ENCODE assay signal across 9 cellular contexts in genomic region chr2:62293490-62294212, GRCh38.
DNase-seq lines count a peak whose midpoint lies in the region; ATAC-seq, FAIRE-seq and TF ChIP-seq lines count a peak whose summit lies in the region.
"Had no signal": no experiment of that assay in that cellular context is flagged by ENCODE, and none has a peak within 500 bp of the region (broad histone marks: within the 10 kb centered on the region; RNA-seq: fewer than 3 reads in every experiment).

No MANE protein-coding gene starts in this region.

- H3K4me1 ChIP-seq in adrenal gland (replicated peaks in 1 of 2), result peaks cover 21 to 26% of the 10 kb centered on the region in 2 donors
- peaks cover 10% of the 10 kb centered on the region for H3K4me1 ChIP-seq in keratinocyte (ENCODE audit: control insufficient read depth, extremely low read depth, insufficient read depth, low read length)
- peaks cover 15 to 37% (median 26%) of the 10 kb centered on the region in 5 donors for H3K4me1 ChIP-seq in subcutaneous abdominal adipose tissue (ENCODE audit: control insufficient read depth in 5 of 5, insufficient read depth in 5 of 5, low read length in 5 of 5)

- H3K79me2 ChIP-seq in keratinocyte (ENCODE audit: control insufficient read depth, insufficient read depth, low read length), result no peaks in the 10 kb centered on the region

- intact Hi-C loops in adrenal gland (cut with DNase I), result no loop called here

- peak overlapping the region; percentile 37 for H2AFZ ChIP-seq in keratinocyte (ENCODE audit: control insufficient read depth, low read length)

- no peaks in the 10 kb centered on the region for H4K20me1 ChIP-seq in keratinocyte (ENCODE audit: control insufficient read depth, extremely low read depth, insufficient read depth, low read length)

- H3K9ac ChIP-seq in keratinocyte (ENCODE audit: control insufficient read depth, extremely low read depth, insufficient read depth, low read length) (peak overlapping the region; percentile 30), subcutaneous abdominal adipose tissue (ENCODE audit: low read length in 5 of 5) (peak overlapping the region; percentile 16 to 64 (median 35))
- H3K9ac ChIP-seq: KMS-11 had no signal

- H3K4me3 ChIP-seq in adrenal gland, result peak overlapping the region in 1 of 4 donors; percentile 1
- no peak overlapping the region for H3K4me3 ChIP-seq in keratinocyte (ENCODE audit: control insufficient read depth in 2 of 3, extremely low read depth in 1 of 3, insufficient read depth in 2 of 3, low read depth in 1 of 3, low read length in 3 of 3)
- peak overlapping the region; percentile 17 to 39 (median 32) for H3K4me3 ChIP-seq in subcutaneous abdominal adipose tissue (ENCODE audit: low read depth in 1 of 5, low read length in 5 of 5)
- H3K4me3 ChIP-seq in foreskin fibroblast (ENCODE audit: low read depth in 1 of 2, low read length in 2 of 2), result no peak overlapping the region

- H3K36me3 ChIP-seq in adrenal gland (replicated peaks in 1 of 2) (no peaks in the 10 kb centered on the region), keratinocyte (ENCODE audit: control insufficient read depth in 2 of 2, extremely low read depth in 1 of 2, insufficient read depth in 2 of 2, low read length in 2 of 2) (no peaks in the 10 kb centered on the region), subcutaneous abdominal adipose tissue (ENCODE audit: control insufficient read depth in 5 of 5, insufficient read depth in 5 of 5, low read length in 5 of 5) (no peaks in the 10 kb centered on the region)

- DNase-seq in HT-29 (ENCODE audit: low spot score), result peak; percentile 93
- DNase-seq in adrenal gland, result peak; percentile 66 to 91 (median 85)
- peak; percentile 17 for DNase-seq in keratinocyte (ENCODE audit: low read depth, low spot score)
- no peak for DNase-seq in germinal center (ENCODE audit: low spot score)
- no peak for DNase-seq in activated naive CD4-positive, alpha-beta T cell (lab: John Stamatoyannopoulos, UW)
- no peak for DNase-seq in foreskin fibroblast

- ATAC-seq in GM18909 (IDR thresholded peaks at IDR 0.05; ENCODE audit: poor library complexity, unreplicated experiment), result peak; percentile 83

- H3K27me3 ChIP-seq in adrenal gland (no peaks in the 10 kb centered on the region), keratinocyte (ENCODE audit: control insufficient read depth, extremely low read depth, insufficient read depth, low read length) (peaks cover 7% of the 10 kb centered on the region), subcutaneous abdominal adipose tissue (ENCODE audit: control insufficient read depth in 5 of 5, insufficient read depth in 4 of 5, low read length in 5 of 5) (no peaks in the 10 kb centered on the region)

- no peaks in the 10 kb centered on the region for H3K9me1 ChIP-seq in keratinocyte (ENCODE audit: control insufficient read depth, extremely low read depth, insufficient read depth, low read length)

- dilution Hi-C loops in keratinocyte (cut with MboI; ENCODE audit: extremely low pct_ligation_motif_present, low sequenced_read_pairs), result no loop called here

- TF ChIP-seq POLR2A in adrenal gland (IDR thresholded peaks at IDR 0.05), result no peak

- H3K9me3 ChIP-seq in adrenal gland (replicated peaks in 1 of 3) (no peaks in the 10 kb centered on the region), keratinocyte (ENCODE audit: control insufficient read depth, low read depth, low read length) (no peaks in the 10 kb centered on the region), subcutaneous abdominal adipose tissue (ENCODE audit: control insufficient read depth in 5 of 5, low read length in 5 of 5) (no peaks in the 10 kb centered on the region)

- TF ChIP-seq CTCF in adrenal gland (IDR thresholded peaks at IDR 0.05) (no peak), keratinocyte (optimal IDR thresholded peaks at IDR 0.05 in 1 of 3, IDR thresholded peaks at IDR 0.05 in 1 of 3, conservative IDR thresholded peaks at IDR 0.05 in 1 of 3; ENCODE audit: extremely low read depth in 1 of 3, insufficient read depth in 2 of 3, low read length in 3 of 3) (no peak), foreskin fibroblast (IDR thresholded peaks at IDR 0.05; ENCODE audit: low read depth, low read length) (no peak)

- H3K27ac ChIP-seq in adrenal gland, result peak overlapping the region; percentile 41 to 91 (median 71)
- H3K27ac ChIP-seq in keratinocyte (ENCODE audit: control insufficient read depth, insufficient read depth, low read length), result no peak overlapping the region
- peak overlapping the region; percentile 40 for H3K27ac ChIP-seq in subcutaneous abdominal adipose tissue (ENCODE audit: low read depth, low read length)
- H3K27ac ChIP-seq: KMS-11 had no signal

- 26 to 40% (median 35%) methylated on average over 13 to 18 of the region's 18 CpGs for WGBS in adrenal gland, 4 donors

- peak; percentile 41 for FAIRE-seq in keratinocyte (lab: Jason Lieb, UNC)

- H3K4me2 ChIP-seq in keratinocyte (ENCODE audit: control insufficient read depth, extremely low read depth, insufficient read depth, low read depth, low read length), result peak overlapping the region; percentile 46
- H3K4me2 ChIP-seq: KMS-11 had no signal

Comparison
In these comparisons a context has a peak if more than half of its experiments do, and no peak if none do; other contexts are left out.
1. DNase-seq: peak in HT-29 (single experiment), adrenal gland (7 of 7) and keratinocyte (single experiment); none in germinal center (single experiment), activated naive CD4-positive, alpha-beta T cell (0 of 4) and foreskin fibroblast (0 of 2).
2. H3K4me3 ChIP-seq: peak in subcutaneous abdominal adipose tissue (5 of 5); none in keratinocyte (0 of 3) and foreskin fibroblast (0 of 2).